Comparison of ENCODE assay signal across 8 cellular contexts in genomic region chrX:136209016-136209738, GRCh38. TPM values are rescaled to one million over a fixed set of nuclear protein-coding genes. Genes with fewer than 3 reads are reported as not detected.
A peak's percentile ranks its signal among the peaks of the same experiment; 100 is the strongest.
DNase-seq lines count a peak whose midpoint lies in the region; ATAC-seq, FAIRE-seq and TF ChIP-seq lines count a peak whose summit lies in the region.

No MANE protein-coding gene starts in this region.

- RAD21 ChIA-PET in GM12878 (lab: Charles Lee; ENCODE audit: unreplicated experiment) = interaction anchor here (1.2 kb wide), 1 partner anchor 181 kb away, joined by 4 read pairs; no protein-coding TSS in a partner anchor

- H3K27me3 ChIP-seq in GM12878 (replicated peaks in 1 of 2; ENCODE audit: control insufficient read depth in 2 of 2, insufficient read depth in 2 of 2, low read length in 1 of 2) = no peaks in the 10 kb centered on the region

- TF ChIP-seq RAD21 in GM12878 (IDR thresholded peaks at IDR 0.05; ENCODE audit: insufficient read depth, low read depth, low read length) = no peak

- no peak overlapping the region for H3K27ac ChIP-seq in GM12878 (ENCODE audit: control insufficient read depth, insufficient read depth)

- H3K79me2 ChIP-seq in GM12878 (ENCODE audit: control insufficient read depth, insufficient read depth, low read length) = no peaks in the 10 kb centered on the region

- ATAC-seq in GM12878 (peak; percentile 70), HG02759 (IDR thresholded peaks at IDR 0.05; ENCODE audit: unreplicated experiment) (no peak)

- peak; percentile 24 for TF ChIP-seq CTCF in NB4 (IDR thresholded peaks at IDR 0.05; ENCODE audit: low read depth, low read length)
- TF ChIP-seq CTCF in GM12878 (IDR thresholded peaks at IDR 0.05 in 2 of 3, conservative IDR thresholded peaks at IDR 0.05 in 1 of 3; ENCODE audit: control insufficient read depth in 2 of 3, extremely low read depth in 1 of 3, insufficient read depth in 1 of 3, low read depth in 3 of 3, low read length in 3 of 3) = peak; percentile 20 to 31 (median 24); a peak in 3 of 6 replicates

- no peak for TF ChIP-seq EP300 in GM12878 (IDR thresholded peaks at IDR 0.05; ENCODE audit: borderline replicate concordance in 1 of 2, control insufficient read depth in 1 of 2, low read depth in 2 of 2, low read length in 2 of 2)

- CTCF ChIA-PET in GM12878 (lab: Yijun Ruan, JAX) = interaction anchor here (0.6 to 2.3 kb wide), 5 partner anchors 60 to 1807 kb away, joined by 3 to 9 read pairs (median 3); no protein-coding TSS in a partner anchor

- H3K4me2 ChIP-seq in GM12878 (ENCODE audit: control insufficient read depth, insufficient read depth) = no peak overlapping the region

- H4K20me1 ChIP-seq in GM12878 (ENCODE audit: control insufficient read depth, insufficient read depth) = no peaks in the 10 kb centered on the region

- BruUV-seq in GM12878 (replicated peaks; lab: Mats Ljungman, UMichigan) = no TSS peak

- in situ Hi-C loops in G401 (cut with HindIII; ENCODE audit: low sequenced_read_pairs) (no loop called here), GM12878 (cut with MboI) (no loop called here)

- no peaks in the 10 kb centered on the region for H3K36me3 ChIP-seq in GM12878 (ENCODE audit: control insufficient read depth in 2 of 2, insufficient read depth in 2 of 2, low read length in 1 of 2)

- FAIRE-seq in GM12878 (lab: Jason Lieb, UNC) = no peak

- no peak overlapping the region for H2AFZ ChIP-seq in GM12878 (ENCODE audit: control insufficient read depth, low read depth, low read length)

- no peak for TF ChIP-seq POLR2A in NB4 (IDR thresholded peaks at IDR 0.05; ENCODE audit: extremely low read depth, insufficient read length)
- no peak for TF ChIP-seq POLR2A in GM12878 (IDR thresholded peaks at IDR 0.05; ENCODE audit: low read depth, low read length)

- no peak overlapping the region for H3K4me3 ChIP-seq in NB4 (ENCODE audit: low read depth, low read length)
- no peak overlapping the region for H3K4me3 ChIP-seq in GM12878

- intact Hi-C loops in GM12878 (cut with micrococcal nuclease; ENCODE audit: unreplicated experiment) = no loop called here

- H3K4me1 ChIP-seq in GM12878 (ENCODE audit: control insufficient read depth, insufficient read depth, low read length) = no peaks in the 10 kb centered on the region

- no peaks in the 10 kb centered on the region for H3K9me3 ChIP-seq in GM12878 (replicated peaks; ENCODE audit: control insufficient read depth, insufficient read depth, low read length)

- POLR2A ChIA-PET in GM12878 (lab: Charles Lee) = no interaction called here

- DNase-seq in G401 (ENCODE audit: low spot score) (peak; percentile 60), NB4 (ENCODE audit: low read depth) (peak; percentile 43), GM12878 (ENCODE audit: low read depth, low spot score) (no peak), iris pigment epithelial cell (ENCODE audit: low read depth) (peak; percentile 66), NCI-H510A treated with DMSO at 0.1 percent for 48 hours (lab: John Stamatoyannopoulos, UW) (no peak)
- peak; percentile 26 for DNase-seq in stimulated activated CD8-positive, alpha-beta memory T cell treated with anti-CD3 and anti-CD28 coated beads, Interleukin-4, amount 100 ng/mL, for 48 hours
- DNase-seq in NK-92 treated with Interleukin-12 subunit alpha and Interleukin-12 subunit beta, amount 100 ng/mL, for 24 hours (lab: John Stamatoyannopoulos, UW) = no peak

- 73% methylated on average over 28 of the region's 28 CpGs for WGBS in GM12878 (ENCODE audit: insufficient coverage, insufficient replicate concordance, low lambda C conversion rate, missing lambda C conversion rate)

- SMC1A ChIA-PET in GM12878 (lab: Charles Lee; ENCODE audit: uncharacterized antibody, unreplicated experiment) = no interaction called here

- H3K9ac ChIP-seq in GM12878 (ENCODE audit: control insufficient read depth, insufficient read depth, low read length) = no peak overlapping the region

TF ChIP-seq in GM12878, 131 proteins besides CTCF, POLR2A, EP300 and RAD21:
- TF ChIP-seq RELB (IDR thresholded peaks at IDR 0.05; ENCODE audit: low read depth) (no peak), SMC3 (IDR thresholded peaks at IDR 0.05; ENCODE audit: borderline replicate concordance, low read length) (peak; percentile 7; the same call in 1 of the 2 replicates)
TF ChIP-seq in GM12878: peak in this region for 1.

RNA-seq across cellular contexts. Expression of gene MAP7D3, which starts 42.0 kb away (rescaled TPM):
- total RNA-seq in G401 (2014; rRNA removed; shearing (Covaris generic)) = 9.0 and 12.9 TPM in 2 replicates
- 19.2 and 21.4 TPM in 2 replicates for total RNA-seq in GM12878 (2013; cell fraction: nucleolus; rRNA removed)
- total RNA-seq in GM12878 (2014; rRNA removed) = 10.7 and 14.7 TPM in 2 replicates
- total RNA-seq in GM12878 (2014; rRNA removed; fragmentation: Illumina TruSeq; extraction: Trizol) = 24.0 TPM in 2 replicates
- 10.8 and 11.3 TPM in 2 replicates for total RNA-seq in GM12878 (2021)
- 4.2 TPM for polyA plus RNA-seq in GM12878 (2011; ENCODE audit: low read depth)
- 9.3 and 9.7 TPM in 2 replicates for polyA plus RNA-seq in GM12878 (2011; rRNA removed)
- 4.4 and 5.1 TPM in 2 replicates for polyA plus RNA-seq in GM12878 (2011; cell fraction: cytosol; rRNA removed)
- polyA plus RNA-seq in GM12878 (2011; cell fraction: nucleus; rRNA removed) = 10.6 and 10.7 TPM in 2 replicates
- 7.0 and 7.2 TPM in 2 replicates for polyA plus RNA-seq in GM12878 (2012)
- 17.8 and 24.2 TPM in 2 replicates for polyA plus RNA-seq in GM12878 (2014; fragmentation: Illumina TruSeq; extraction: Trizol)
- 10 to 100 TPM in 1 of 2 experiments, 1 to 10 TPM in 1; 9.1 to 10.2 TPM for polyA plus RNA-seq in GM12878 (2014; fragmentation: Nextera tagmentation; extraction: Ambion mirVana)
- 8.3 and 10.4 TPM in 2 replicates for polyA plus RNA-seq in GM12878 (2014; rRNA removed)
- 10 to 100 TPM; 11.2 to 11.4 TPM for polyA plus RNA-seq in GM12878 (2016; fragmentation: Nextera tagmentation; extraction: Ambion mirVana)
- 5.1 and 10.1 TPM in 2 replicates for polyA minus RNA-seq in GM12878 (2011; rRNA and poly(A)+ RNA removed)
- 3.5 and 4.1 TPM in 2 replicates for polyA minus RNA-seq in GM12878 (2011; cell fraction: cytosol; rRNA and poly(A)+ RNA removed)
- polyA minus RNA-seq in GM12878 (2011; cell fraction: nucleus; rRNA and poly(A)+ RNA removed) = 4.0 and 8.1 TPM in 2 replicates

Comparison
In these comparisons a context has a peak if more than half of its experiments do, and no peak if none do; other contexts are left out.
1. DNase-seq: peak in G401 (single experiment), NB4 (single experiment), iris pigment epithelial cell (single experiment) and stimulated activated CD8-positive, alpha-beta memory T cell treated with anti-CD3 and anti-CD28 coated beads, Interleukin-4, amount 100 ng/mL, for 48 hours (single experiment); none in GM12878 (single experiment), NCI-H510A treated with DMSO at 0.1 percent for 48 hours (single experiment) and NK-92 treated with Interleukin-12 subunit alpha and Interleukin-12 subunit beta, amount 100 ng/mL, for 24 hours (single experiment).